In genomic region chr9:19162026-19162366, GRCh38 we compare ENCODE assay signal across 10 cellular contexts. TPM values are rescaled to one million over a fixed set of nuclear protein-coding genes. Genes with fewer than 3 reads are reported as not detected.
DNase-seq lines count a peak whose midpoint lies in the region; ATAC-seq and TF ChIP-seq lines count a peak whose summit lies in the region.
"Had no signal": no experiment of that assay in that cellular context is flagged by ENCODE, and none has a peak within 500 bp of the region (broad histone marks: within the 10 kb centered on the region; RNA-seq: fewer than 3 reads in every experiment).

No MANE protein-coding gene starts in this region.

- POLR2A ChIA-PET in activated CD4-positive, alpha-beta T cell treated with anti-CD3 and anti-CD28 coated beads, Interleukin-2, amount 10 ng/mL, durations not matched to agents 7 days and 5 days (lab: Charles Lee) = no interaction called here

- no peaks in the 10 kb centered on the region for H4K20me1 ChIP-seq in fibroblast of lung (ENCODE audit: control insufficient read depth, extremely low read depth, insufficient read depth, low read length)

- H3K27me3 ChIP-seq in fibroblast of lung (ENCODE audit: control insufficient read depth, insufficient read depth, low read length) = no peaks in the 10 kb centered on the region

- peak overlapping the region; percentile 51 for H3K4me2 ChIP-seq in fibroblast of lung (ENCODE audit: extremely low read depth, insufficient read depth, low read length)

- ATAC-seq in T-helper 17 cell (no peak), HG03521 (IDR thresholded peaks at IDR 0.05; ENCODE audit: unreplicated experiment) (no peak), HG03175 (IDR thresholded peaks at IDR 0.05; ENCODE audit: unreplicated experiment) (no peak)
- no peak for ATAC-seq in stimulated activated memory B cell treated with anti-CD40 and anti-IgM and Interleukin-4, amounts not matched to agents 10 μg/mL and 1 μg/mL and 100 μg/mL, for 72 hours

- no peak overlapping the region for H3K4me3 Mint-ChIP-seq in activated CD4-positive, alpha-beta T cell treated with anti-CD3 and anti-CD28 coated beads, Interleukin-2, amount 10 ng/mL, durations not matched to agents 7 days and 5 days
- H3K4me3 Mint-ChIP-seq in T-helper 17 cell = peak overlapping the region; percentile 75
- no peak overlapping the region for H3K4me3 Mint-ChIP-seq in stimulated activated memory B cell treated with anti-CD40 and anti-IgM and Interleukin-4, amounts not matched to agents 10 μg/mL and 1 μg/mL and 100 μg/mL, for 72 hours

- H3K9me3 Mint-ChIP-seq in activated CD4-positive, alpha-beta T cell treated with anti-CD3 and anti-CD28 coated beads, Interleukin-2, amount 10 ng/mL, durations not matched to agents 7 days and 5 days = peaks cover 4% of the 10 kb centered on the region
- peaks cover 3% of the 10 kb centered on the region for H3K9me3 Mint-ChIP-seq in stimulated activated memory B cell treated with anti-CD40 and anti-IgM and Interleukin-4, amounts not matched to agents 10 μg/mL and 1 μg/mL and 100 μg/mL, for 72 hours

- peaks cover 27% of the 10 kb centered on the region for H3K4me1 Mint-ChIP-seq in activated CD4-positive, alpha-beta T cell treated with anti-CD3 and anti-CD28 coated beads, Interleukin-2, amount 10 ng/mL, durations not matched to agents 7 days and 5 days
- H3K4me1 Mint-ChIP-seq in T-helper 17 cell = peaks cover 16% of the 10 kb centered on the region
- H3K4me1 Mint-ChIP-seq in stimulated activated memory B cell treated with anti-CD40 and anti-IgM and Interleukin-4, amounts not matched to agents 10 μg/mL and 1 μg/mL and 100 μg/mL, for 72 hours = peaks cover 16% of the 10 kb centered on the region

- in situ Hi-C loops in KBM-7 (cut with MboI; ENCODE audit: low pct_unique_long_range_greater_than_20kb, low sequenced_read_pairs) = no loop called here

- no peaks in the 10 kb centered on the region for H3K36me3 ChIP-seq in fibroblast of lung (ENCODE audit: control insufficient read depth, insufficient read depth, low read length)

- no peaks in the 10 kb centered on the region for H3K27me3 Mint-ChIP-seq in activated CD4-positive, alpha-beta T cell treated with anti-CD3 and anti-CD28 coated beads, Interleukin-2, amount 10 ng/mL, durations not matched to agents 7 days and 5 days
- no peaks in the 10 kb centered on the region for H3K27me3 Mint-ChIP-seq in T-helper 17 cell
- no peaks in the 10 kb centered on the region for H3K27me3 Mint-ChIP-seq in stimulated activated memory B cell treated with anti-CD40 and anti-IgM and Interleukin-4, amounts not matched to agents 10 μg/mL and 1 μg/mL and 100 μg/mL, for 72 hours

- H3K4me3 ChIP-seq in fibroblast of lung (replicated peaks in 1 of 4; ENCODE audit: control extremely low read depth in 1 of 4, insufficient read depth in 1 of 4, low read depth in 3 of 4, low read length in 4 of 4) = no peak overlapping the region

- peak overlapping the region; percentile 39 for H2AFZ ChIP-seq in fibroblast of lung (ENCODE audit: low read length)

- H3K9ac ChIP-seq in fibroblast of lung (ENCODE audit: insufficient read depth, low read length) = no peak overlapping the region

- peak overlapping the region; percentile 76 for H3K27ac ChIP-seq in fibroblast of lung (ENCODE audit: insufficient read depth, low read length)

- no peaks in the 10 kb centered on the region for H3K36me3 Mint-ChIP-seq in activated CD4-positive, alpha-beta T cell treated with anti-CD3 and anti-CD28 coated beads, Interleukin-2, amount 10 ng/mL, durations not matched to agents 7 days and 5 days (ENCODE audit: low read depth)
- H3K36me3 Mint-ChIP-seq in T-helper 17 cell (ENCODE audit: low read depth) = no peaks in the 10 kb centered on the region
- no peaks in the 10 kb centered on the region for H3K36me3 Mint-ChIP-seq in stimulated activated memory B cell treated with anti-CD40 and anti-IgM and Interleukin-4, amounts not matched to agents 10 μg/mL and 1 μg/mL and 100 μg/mL, for 72 hours

- peaks cover 4% of the 10 kb centered on the region for H3K4me1 ChIP-seq in fibroblast of lung (ENCODE audit: control insufficient read depth, extremely low read depth, insufficient read depth, low read length)

- DNase-seq in activated CD4-positive, alpha-beta T cell treated with anti-CD3 and anti-CD28 coated beads, Interleukin-2, amount 10 ng/mL, durations not matched to agents 7 days and 5 days = no peak
- no peak for DNase-seq in activated CD4-positive, alpha-beta T cell treated with anti-CD3 and anti-CD28 coated beads for 48 hours
- DNase-seq in T-helper 17 cell = no peak
- no peak for DNase-seq in fibroblast of lung (ENCODE audit: low read depth in 2 of 2)
- no peak for DNase-seq in KBM-7
- DNase-seq: NCI-H510A treated with DMSO at 0.1 percent for 48 hours had no signal

- H3K9me3 ChIP-seq in T-helper 17 cell (ENCODE audit: control insufficient read depth, low read length, poor library complexity, severe bottlenecking) = no peaks in the 10 kb centered on the region
- no peaks in the 10 kb centered on the region for H3K9me3 ChIP-seq in fibroblast of lung (ENCODE audit: control insufficient read depth, insufficient read depth, low read depth, low read length)

- H3K27ac Mint-ChIP-seq in activated CD4-positive, alpha-beta T cell treated with anti-CD3 and anti-CD28 coated beads, Interleukin-2, amount 10 ng/mL, durations not matched to agents 7 days and 5 days = peak overlapping the region; percentile 90
- H3K27ac Mint-ChIP-seq in T-helper 17 cell = peak overlapping the region; percentile 92
- H3K27ac Mint-ChIP-seq in stimulated activated memory B cell treated with anti-CD40 and anti-IgM and Interleukin-4, amounts not matched to agents 10 μg/mL and 1 μg/mL and 100 μg/mL, for 72 hours = peak overlapping the region; percentile 21

- H3K79me2 ChIP-seq in fibroblast of lung (ENCODE audit: control insufficient read depth, insufficient read depth, low read length) = no peaks in the 10 kb centered on the region

- TF ChIP-seq CTCF in fibroblast of lung (conservative IDR thresholded peaks at IDR 0.05 in 1 of 2, IDR thresholded peaks at IDR 0.05 in 1 of 2; ENCODE audit: low read depth in 1 of 2, low read length in 2 of 2) = no peak

- CTCF ChIA-PET in activated CD4-positive, alpha-beta T cell treated with anti-CD3 and anti-CD28 coated beads, Interleukin-2, amount 10 ng/mL, durations not matched to agents 7 days and 5 days (lab: Charles Lee) = interaction anchor here (0.5 to 2.2 kb wide), 6 partner anchors 9 to 295 kb away, joined by 3 to 6 read pairs (median 4); no protein-coding TSS in a partner anchor

RNA-seq across cellular contexts. Expression of gene PLIN2, which starts 34.7 kb away (rescaled TPM):
- 10 to 100 TPM; 55.4 to 60.4 TPM for total RNA-seq in activated CD4-positive, alpha-beta T cell treated with anti-CD3 and anti-CD28 coated beads, Interleukin-2, amount 10 ng/mL, durations not matched to agents 7 days and 5 days
- total RNA-seq in T-helper 17 cell (10 to 100 TPM; 65.7 to 66.2 TPM), fibroblast of lung (384 and 664 TPM in 2 replicates)
- polyA plus RNA-seq in fibroblast of lung = 129 and 166 TPM in 2 replicates
- polyA plus RNA-seq in fibroblast of lung (2012) = 71.5 and 99.2 TPM in 2 replicates
- polyA minus RNA-seq in fibroblast of lung (ENCODE audit: low replicate concordance) = 162 and 214 TPM in 2 replicates
- total RNA-seq: HT1080 had no signal

RNA-seq across cellular contexts. Expression of gene HAUS6, which starts 59.3 kb away (rescaled TPM):
- 10 to 100 TPM; 25.0 to 26.2 TPM for total RNA-seq in activated CD4-positive, alpha-beta T cell treated with anti-CD3 and anti-CD28 coated beads, Interleukin-2, amount 10 ng/mL, durations not matched to agents 7 days and 5 days
- total RNA-seq in T-helper 17 cell = 10 to 100 TPM; 12.3 to 13.6 TPM
- 11.6 and 15.4 TPM in 2 replicates for total RNA-seq in fibroblast of lung
- polyA plus RNA-seq in fibroblast of lung = 9.6 and 12.1 TPM in 2 replicates
- 6.7 and 9.0 TPM in 2 replicates for polyA plus RNA-seq in fibroblast of lung (2012)
- polyA minus RNA-seq in fibroblast of lung (ENCODE audit: low replicate concordance) = 1.2 and 1.7 TPM in 2 replicates

Comparison
In these comparisons a context has a peak if more than half of its experiments do, and no peak if none do; other contexts are left out.
1. H3K27ac Mint-ChIP-seq: peak in every context shown above with its lines; median percentile 92 in T-helper 17 cell; 90 in activated CD4-positive, alpha-beta T cell treated with anti-CD3 and anti-CD28 coated beads, Interleukin-2, amount 10 ng/mL, durations not matched to agents 7 days and 5 days; 21 in stimulated activated memory B cell treated with anti-CD40 and anti-IgM and Interleukin-4, amounts not matched to agents 10 μg/mL and 1 μg/mL and 100 μg/mL, for 72 hours.